19 cellular contexts compared by ENCODE assay signal in genomic region chr1:19079983-19080472, GRCh38.
DNase-seq lines count a peak whose midpoint lies in the region; ATAC-seq, FAIRE-seq and TF ChIP-seq lines count a peak whose summit lies in the region.
"Had no signal": no experiment of that assay in that cellular context is flagged by ENCODE, and none has a peak within 500 bp of the region (broad histone marks: within the 10 kb centered on the region; RNA-seq: fewer than 3 reads in every experiment).

No MANE protein-coding gene starts in this region.

- H3K79me2 ChIP-seq in astrocyte (ENCODE audit: insufficient read depth, low read length) = no peaks in the 10 kb centered on the region
- no peaks in the 10 kb centered on the region for H3K79me2 ChIP-seq in smooth muscle cell (ENCODE audit: low read depth)
- H3K79me2 ChIP-seq: parathyroid adenoma had no signal

- BruUV-seq in Caco-2 (replicated peaks; lab: Mats Ljungman, UMichigan) = no TSS peak

- no peak for TF ChIP-seq CTCF in Caco-2 (IDR thresholded peaks at IDR 0.05; ENCODE audit: insufficient read depth in 1 of 2, low read depth in 1 of 2, low read length in 1 of 2, severe bottlenecking in 1 of 2, unreplicated experiment in 1 of 2)
- TF ChIP-seq CTCF in astrocyte (IDR thresholded peaks at IDR 0.05; ENCODE audit: insufficient read depth, low read depth, low read length) = no peak
- TF ChIP-seq CTCF in smooth muscle cell (IDR thresholded peaks at IDR 0.05; ENCODE audit: borderline replicate concordance, insufficient read depth, poor library complexity, severe bottlenecking) = no peak

- ATAC-seq in left lobe of liver (peak; percentile 68), GM19463 (IDR thresholded peaks at IDR 0.05; ENCODE audit: unreplicated experiment) (no peak)

- H3K4me3 ChIP-seq in Caco-2 (ENCODE audit: low read depth, low read length) (no peak overlapping the region), astrocyte (ENCODE audit: insufficient read depth, low read depth, low read length) (no peak overlapping the region), small intestine (ENCODE audit: low read depth in 1 of 2, low read length in 2 of 2) (no peak overlapping the region), smooth muscle cell (no peak overlapping the region)
- H3K4me3 ChIP-seq: colonic mucosa, esophagus muscularis mucosa, GM23248, MG63, testis had no signal

- CTCF ChIA-PET in Caco-2 (lab: Charles Lee) = interaction anchor here (0.9 to 1.0 kb wide), 2 partner anchors 167 to 173 kb away, joined by 3 to 4 read pairs; no protein-coding TSS in a partner anchor

- H3K4me1 ChIP-seq in Caco-2 = peaks cover 36% of the 10 kb centered on the region
- peaks cover 44% of the 10 kb centered on the region for H3K4me1 ChIP-seq in astrocyte (ENCODE audit: insufficient read depth, low read length)
- peaks cover 0 to 5% of the 10 kb centered on the region in 2 donors for H3K4me1 ChIP-seq in small intestine (ENCODE audit: control insufficient read depth in 2 of 2, insufficient read depth in 1 of 2, low read depth in 1 of 2, low read length in 1 of 2)
- H3K4me1 ChIP-seq in smooth muscle cell (ENCODE audit: low read depth) = no peaks in the 10 kb centered on the region
- H3K4me1 ChIP-seq: parathyroid adenoma had no signal

- H3K9me3 Mint-ChIP-seq in Caco-2 (ENCODE audit: unreplicated experiment) (no peaks in the 10 kb centered on the region), astrocyte (ENCODE audit: unreplicated experiment) (no peaks in the 10 kb centered on the region)

- no peak overlapping the region for H3K9ac ChIP-seq in astrocyte (ENCODE audit: low read length)
- H3K9ac ChIP-seq in smooth muscle cell (ENCODE audit: low read depth) = no peak overlapping the region
- H3K9ac ChIP-seq: parathyroid adenoma had no signal

- 29 to 69% (median 53%) methylated on average over 5 of the region's 5 CpGs for WGBS in small intestine, 3 donors
- WGBS in smooth muscle cell (ENCODE audit: low lambda C conversion rate) = 95% methylated on average over 5 of the region's 5 CpGs

- no peaks in the 10 kb centered on the region for H3K27me3 Mint-ChIP-seq in Caco-2 (ENCODE audit: insufficient read depth, unreplicated experiment)
- H3K27me3 Mint-ChIP-seq in astrocyte (ENCODE audit: low read depth, unreplicated experiment) = no peaks in the 10 kb centered on the region

- intact Hi-C loops in Caco-2 (cut with micrococcal nuclease; ENCODE audit: unreplicated experiment) = no loop called here

- H2AFZ ChIP-seq in astrocyte (ENCODE audit: low read depth, low read length) (no peak overlapping the region), smooth muscle cell (ENCODE audit: low read depth) (no peak overlapping the region)
- H2AFZ ChIP-seq: GM23248, parathyroid adenoma had no signal

- peaks cover 100% of the 10 kb centered on the region for H3K36me3 Mint-ChIP-seq in Caco-2 (ENCODE audit: insufficient read depth, unreplicated experiment)
- H3K36me3 Mint-ChIP-seq in astrocyte (ENCODE audit: low read depth, unreplicated experiment) = peaks cover 65% of the 10 kb centered on the region

- H3K9me3 ChIP-seq in Caco-2 = no peaks in the 10 kb centered on the region
- H3K9me3 ChIP-seq in astrocyte (ENCODE audit: insufficient read depth, low read depth, low read length) = no peaks in the 10 kb centered on the region
- no peaks in the 10 kb centered on the region for H3K9me3 ChIP-seq in small intestine (ENCODE audit: control insufficient read depth, low read depth)
- no peaks in the 10 kb centered on the region for H3K9me3 ChIP-seq in smooth muscle cell (replicated peaks; ENCODE audit: low read depth)
- H3K9me3 ChIP-seq: colonic mucosa, esophagus muscularis mucosa, MG63, testis had no signal

- H3K36me3 ChIP-seq in Caco-2 (ENCODE audit: control insufficient read depth, insufficient read depth, low read length) (peaks cover 3% of the 10 kb centered on the region), astrocyte (ENCODE audit: insufficient read depth, low read length) (peaks cover 81% of the 10 kb centered on the region), small intestine (ENCODE audit: control insufficient read depth in 2 of 2, insufficient read depth in 2 of 2, low read length in 2 of 2) (peaks cover 26 to 54% of the 10 kb centered on the region in 2 donors), smooth muscle cell (ENCODE audit: low read depth) (peaks cover 19% of the 10 kb centered on the region)

- H3K4me2 ChIP-seq in astrocyte (ENCODE audit: low read length) (peak overlapping the region; percentile 54), smooth muscle cell (no peak overlapping the region)

- FAIRE-seq in astrocyte (lab: Jason Lieb, UNC) (no peak), small intestine (lab: Jason Lieb, UNC) (no peak)
- FAIRE-seq: HTR-8/SVneo had no signal

- H4K20me1 ChIP-seq in astrocyte (ENCODE audit: insufficient read depth, low read length) (peaks cover 5% of the 10 kb centered on the region), smooth muscle cell (ENCODE audit: low read depth) (no peaks in the 10 kb centered on the region)

- POLR2A ChIA-PET in Caco-2 (lab: Charles Lee) = no interaction called here

- H3K4me1 Mint-ChIP-seq in Caco-2 (ENCODE audit: low read depth, unreplicated experiment) (peaks cover 17% of the 10 kb centered on the region), astrocyte (ENCODE audit: low read depth, unreplicated experiment) (peaks cover 35% of the 10 kb centered on the region)

- H3K4me3 Mint-ChIP-seq in Caco-2 (ENCODE audit: unreplicated experiment) = no peak overlapping the region
- no peak overlapping the region for H3K4me3 Mint-ChIP-seq in astrocyte (ENCODE audit: unreplicated experiment)

- H3K27me3 ChIP-seq in Caco-2 (replicated peaks; ENCODE audit: control insufficient read depth, insufficient read depth, low read length) (no peaks in the 10 kb centered on the region), astrocyte (ENCODE audit: insufficient read depth, low read length) (no peaks in the 10 kb centered on the region), small intestine (ENCODE audit: control insufficient read depth in 2 of 2, insufficient read depth in 2 of 2, low read length in 2 of 2) (no peaks in the 10 kb centered on the region), smooth muscle cell (ENCODE audit: low read depth) (no peaks in the 10 kb centered on the region)
- H3K27me3 ChIP-seq: colonic mucosa, esophagus muscularis mucosa, MG63, testis had no signal

- no peak overlapping the region for H3K27ac ChIP-seq in astrocyte (ENCODE audit: low read depth, low read length)
- no peak overlapping the region for H3K27ac ChIP-seq in small intestine (ENCODE audit: low read depth in 1 of 2, low read length in 1 of 2)
- H3K27ac ChIP-seq in smooth muscle cell (ENCODE audit: low read depth) = no peak overlapping the region
- H3K27ac ChIP-seq: parathyroid adenoma had no signal

- peaks cover 11% of the 10 kb centered on the region for H3F3A ChIP-seq in smooth muscle cell (ENCODE audit: low read depth)

- H3K27ac Mint-ChIP-seq in Caco-2 (ENCODE audit: unreplicated experiment) = peak overlapping the region; percentile 14
- peak overlapping the region; percentile 41 for H3K27ac Mint-ChIP-seq in astrocyte (ENCODE audit: unreplicated experiment)

- peak in 1 of 2 experiments; percentile 40 for DNase-seq in Caco-2
- no peak for DNase-seq in astrocyte (ENCODE audit: low read depth)
- DNase-seq in left lobe of liver (ENCODE audit: low spot score) = peak; percentile 78
- peak; percentile 47 for DNase-seq in small intestine
- no peak for DNase-seq in smooth muscle cell (lab: John Stamatoyannopoulos, UW; ENCODE audit: unreplicated experiment)
- DNase-seq in NCI-H526 treated with DMSO at 0.1 percent for 48 hours (lab: John Stamatoyannopoulos, UW) = no peak
- no peak for DNase-seq in hepatic stellate cell (ENCODE audit: low spot score)
- DNase-seq: activated CD8-positive, alpha-beta memory T cell treated with anti-CD3 and anti-CD28 coated beads for 24 hours; activated effector memory CD4-positive, alpha-beta T cell treated with Interleukin-2 at 50 U/mL for 16 hours; colonic mucosa; MG63; NCI-H2029 treated with DMSO at 0.1 percent for 48 hours; NCI-H69; testis had no signal

Comparison
In these comparisons a context has a peak if more than half of its experiments do, and no peak if none do; other contexts are left out.
1. DNase-seq: peak in left lobe of liver (single experiment) and small intestine (single experiment); none in astrocyte (single experiment), smooth muscle cell (single experiment), NCI-H526 treated with DMSO at 0.1 percent for 48 hours (single experiment) and hepatic stellate cell (single experiment).